Comparison of ENCODE assay signal across 13 cellular contexts in genomic region chr2:168375195-168375798, GRCh38.
DNase-seq lines count a peak whose midpoint lies in the region; ATAC-seq and TF ChIP-seq lines count a peak whose summit lies in the region.
"Had no signal": no experiment of that assay in that cellular context is flagged by ENCODE, and none has a peak within 500 bp of the region (broad histone marks: within the 10 kb centered on the region; RNA-seq: fewer than 3 reads in every experiment).

No MANE protein-coding gene starts in this region.

- peaks cover 44% of the 10 kb centered on the region for H3K9me3 Mint-ChIP-seq in chondrocyte (ENCODE audit: low read depth)
- peaks cover 0 to 6% of the 10 kb centered on the region in 2 donors for H3K9me3 Mint-ChIP-seq in effector memory CD8-positive, alpha-beta T cell

- no peaks in the 10 kb centered on the region for H3K27me3 ChIP-seq in osteoblast (ENCODE audit: insufficient read depth, low read length)
- no peaks in the 10 kb centered on the region for H3K27me3 ChIP-seq in left lung

- intact Hi-C loops in left lung (cut with DNase I): no loop called here

- peaks cover 13% of the 10 kb centered on the region for H3K36me3 Mint-ChIP-seq in chondrocyte (ENCODE audit: low read depth)
- peaks cover 7% of the 10 kb centered on the region for H3K36me3 Mint-ChIP-seq in effector memory CD8-positive, alpha-beta T cell (ENCODE audit: insufficient read depth)

- no peak overlapping the region for H3K4me3 ChIP-seq in NB4 (ENCODE audit: low read depth, low read length)
- H3K4me3 ChIP-seq in osteoblast (ENCODE audit: insufficient read depth, low read length): no peak overlapping the region
- no peak overlapping the region for H3K4me3 ChIP-seq in left lung
- H3K4me3 ChIP-seq: SK-N-MC had no signal

- H3K9me3 ChIP-seq in osteoblast (ENCODE audit: low read depth, low read length) (no peaks in the 10 kb centered on the region), left lung (no peaks in the 10 kb centered on the region)

- DNase-seq in NCI-H2171 treated with DMSO at 0.1 percent for 48 hours (lab: John Stamatoyannopoulos, UW) (peak; percentile 14), NCI-H2171 (lab: John Stamatoyannopoulos, UW) (no peak), NB4 (ENCODE audit: low read depth) (no peak), chondrocyte (ENCODE audit: low spot score) (no peak), osteoblast (ENCODE audit: insufficient read length, low spot score, missing footprints) (no peak), NCI-H1092 (lab: John Stamatoyannopoulos, UW) (no peak), left lung (no peak)
- no peak for DNase-seq in effector memory CD8-positive, alpha-beta T cell
- DNase-seq: ACHN; activated CD4-positive, alpha-beta memory T cell treated with anti-CD3 and anti-CD28 coated beads, Interleukin-2, amount 10 ng/mL, durations not matched to agents 7 days and 5 days; islet precursor cell; NCI-H2107 had no signal

- TF ChIP-seq CTCF in NB4 (IDR thresholded peaks at IDR 0.05; ENCODE audit: low read depth, low read length) (peak; percentile 16), chondrocyte (IDR thresholded peaks at IDR 0.05) (peak; percentile 79), osteoblast (IDR thresholded peaks at IDR 0.05; ENCODE audit: extremely low read depth, low read depth, low read length) (peak; percentile 53), left lung (IDR thresholded peaks at IDR 0.05) (peak in 1 of 2 donors; percentile 21)

- H3K27ac Mint-ChIP-seq in chondrocyte (ENCODE audit: unreplicated experiment): no peak overlapping the region
- H3K27ac Mint-ChIP-seq in effector memory CD8-positive, alpha-beta T cell: no peak overlapping the region
- H3K27ac Mint-ChIP-seq: activated CD4-positive, alpha-beta memory T cell treated with anti-CD3 and anti-CD28 coated beads, Interleukin-2, amount 10 ng/mL, durations not matched to agents 7 days and 5 days had no signal

- no peaks in the 10 kb centered on the region for H3K79me2 ChIP-seq in osteoblast (ENCODE audit: insufficient read depth, low read length)

- H3K4me2 ChIP-seq in osteoblast (ENCODE audit: insufficient read depth, low read length): no peak overlapping the region

- H4K20me1 ChIP-seq in osteoblast (ENCODE audit: insufficient read depth, low read length): no peaks in the 10 kb centered on the region

- TF ChIP-seq POLR2A in NB4 (IDR thresholded peaks at IDR 0.05; ENCODE audit: extremely low read depth, insufficient read length): no peak

- no peak overlapping the region for H3K27ac ChIP-seq in osteoblast (ENCODE audit: low read depth, low read length)
- H3K27ac ChIP-seq in left lung: no peak overlapping the region
- H3K27ac ChIP-seq: SK-N-MC had no signal

- no peak overlapping the region for H2AFZ ChIP-seq in osteoblast (ENCODE audit: low read length)

- no peaks in the 10 kb centered on the region for H3K4me1 ChIP-seq in osteoblast (ENCODE audit: insufficient read depth, low read length)
- H3K4me1 ChIP-seq in left lung: no peaks in the 10 kb centered on the region

- no peaks in the 10 kb centered on the region for H3K4me1 Mint-ChIP-seq in chondrocyte (ENCODE audit: low read depth)
- peaks cover 33 to 35% of the 10 kb centered on the region in 2 donors for H3K4me1 Mint-ChIP-seq in effector memory CD8-positive, alpha-beta T cell (ENCODE audit: low read depth in 2 of 2)

- H3K27me3 Mint-ChIP-seq in chondrocyte (ENCODE audit: low read depth): no peaks in the 10 kb centered on the region
- H3K27me3 Mint-ChIP-seq in effector memory CD8-positive, alpha-beta T cell: no peaks in the 10 kb centered on the region

- H3K4me3 Mint-ChIP-seq in chondrocyte (ENCODE audit: unreplicated experiment): no peak overlapping the region
- H3K4me3 Mint-ChIP-seq in effector memory CD8-positive, alpha-beta T cell: no peak overlapping the region
- H3K4me3 Mint-ChIP-seq: activated CD4-positive, alpha-beta memory T cell treated with anti-CD3 and anti-CD28 coated beads, Interleukin-2, amount 10 ng/mL, durations not matched to agents 7 days and 5 days had no signal

- no peak for ATAC-seq in effector memory CD8-positive, alpha-beta T cell (replicated peaks)
- no peak for ATAC-seq in left lung

- H3K36me3 ChIP-seq in osteoblast (ENCODE audit: insufficient read depth, low read length): no peaks in the 10 kb centered on the region
- no peaks in the 10 kb centered on the region for H3K36me3 ChIP-seq in left lung
